In genomic region chr10:23403278-23403677, GRCh38 we compare ENCODE assay signal across 1 cellular context.
TF ChIP-seq lines count a peak whose summit lies in the region.

No MANE protein-coding gene starts in this region.

TF ChIP-seq in IMR-90, 13 proteins besides CTCF, POLR2A, EP300 and RAD21:
- TF ChIP-seq MAZ (IDR thresholded peaks at IDR 0.05; ENCODE audit: borderline replicate concordance, low read depth, low read length) (no peak), RFX5 (IDR thresholded peaks at IDR 0.05; ENCODE audit: low read depth, low read length) (no peak), CHD1 (IDR thresholded peaks at IDR 0.05; ENCODE audit: low read depth, low read length) (no peak), RCOR1 (IDR thresholded peaks at IDR 0.05; ENCODE audit: insufficient replicate concordance, low read length) (no peak), USF2 (IDR thresholded peaks at IDR 0.05; ENCODE audit: low read depth, low read length) (no peak), MXI1 (IDR thresholded peaks at IDR 0.05; ENCODE audit: borderline replicate concordance, low read depth, low read length) (no peak), SMC3 (IDR thresholded peaks at IDR 0.05; ENCODE audit: low read depth, low read length) (no peak), FOS (IDR thresholded peaks at IDR 0.05; ENCODE audit: low read depth, low read length) (no peak), MAFK (IDR thresholded peaks at IDR 0.05; ENCODE audit: low read depth, low read length) (no peak), CEBPB (IDR thresholded peaks at IDR 0.05; ENCODE audit: low read depth, low read length) (no peak), NFE2L2 (IDR thresholded peaks at IDR 0.05; ENCODE audit: low read depth, low read length) (no peak)
